In genomic region chr17:45318561-45319230, GRCh38 we compare ENCODE assay signal across 10 cellular contexts. TPM values are rescaled to one million over a fixed set of nuclear protein-coding genes. Genes with fewer than 3 reads are reported as not detected.
DNase-seq lines count a peak whose midpoint lies in the region; ATAC-seq, FAIRE-seq and TF ChIP-seq lines count a peak whose summit lies in the region.
"Had no signal": no experiment of that assay in that cellular context is flagged by ENCODE, and none has a peak within 500 bp of the region (broad histone marks: within the 10 kb centered on the region; RNA-seq: fewer than 3 reads in every experiment).

No MANE protein-coding gene starts in this region.

- H3K9me3 Mint-ChIP-seq in endodermal cell: no peaks in the 10 kb centered on the region

- DNase-seq in SK-N-SH (no peak), RWPE1 (ENCODE audit: low spot score) (peak; percentile 64), endodermal cell (peak; percentile 55), NCI-H526 (lab: John Stamatoyannopoulos, UW) (no peak), kidney (no peak)
- DNase-seq: central memory CD4-positive, alpha-beta T cell; NCI-H1417 had no signal

- no peak for TF ChIP-seq CTCF in SK-N-SH (IDR thresholded peaks at IDR 0.05)
- no peak for TF ChIP-seq CTCF in RWPE1 (conservative IDR thresholded peaks at IDR 0.05; ENCODE audit: low read depth)
- no peak for TF ChIP-seq CTCF in endodermal cell (conservative IDR thresholded peaks at IDR 0.05)
- TF ChIP-seq CTCF in kidney (IDR thresholded peaks at IDR 0.05; ENCODE audit: borderline replicate concordance, extremely low read depth, insufficient read depth): no peak

- WGBS in SK-N-SH (ENCODE audit: low lambda C conversion rate): 71% methylated on average over 7 of the region's 7 CpGs
- 94 to 95% methylated on average over 5 to 7 of the region's 7 CpGs for WGBS in endodermal cell (ENCODE audit: insufficient coverage in 1 of 2, insufficient read length in 1 of 2), 2 experiments

- ATAC-seq in SK-N-SH treated with all-trans-retinoic acid at 6 μM for 48 hours: no peak
- ATAC-seq in HG03139 (IDR thresholded peaks at IDR 0.05; ENCODE audit: unreplicated experiment): no peak

- H3K4me3 ChIP-seq in SK-N-SH (ENCODE audit: low read depth in 2 of 2, low read length in 1 of 2): no peak overlapping the region
- no peak overlapping the region for H3K4me3 ChIP-seq in endodermal cell (ENCODE audit: low read length)
- no peak overlapping the region for H3K4me3 ChIP-seq in skeletal muscle tissue (ENCODE audit: low read length in 3 of 3)
- H3K4me3 ChIP-seq in kidney (ENCODE audit: low read length in 2 of 2): no peak overlapping the region

- peaks cover 23% of the 10 kb centered on the region for H3K4me1 Mint-ChIP-seq in endodermal cell

- H3K36me3 Mint-ChIP-seq in endodermal cell (ENCODE audit: low read depth): no peaks in the 10 kb centered on the region

- no peak for TF ChIP-seq EP300 in SK-N-SH (IDR thresholded peaks at IDR 0.05; ENCODE audit: borderline replicate concordance in 1 of 2, low read depth in 1 of 2, low read length in 1 of 2)

- H3K4me2 ChIP-seq in SK-N-SH: peak overlapping the region; percentile 85

- 0 out of 2 replicates have a peak overlapping the region, but pooled peaks have one; percentile 33 for H2AFZ ChIP-seq in SK-N-SH (ENCODE audit: low read depth)

- H3K27me3 ChIP-seq in SK-N-SH (ENCODE audit: insufficient read depth) (no peaks in the 10 kb centered on the region), endodermal cell (ENCODE audit: control insufficient read depth, insufficient read depth, low read length, poor library complexity, severe bottlenecking) (no peaks in the 10 kb centered on the region), skeletal muscle tissue (ENCODE audit: control insufficient read depth in 3 of 3, insufficient read depth in 3 of 3, low read length in 3 of 3) (no peaks in the 10 kb centered on the region)

- H3K9me3 ChIP-seq in SK-N-SH (no peaks in the 10 kb centered on the region), endodermal cell (ENCODE audit: control insufficient read depth, low read length) (no peaks in the 10 kb centered on the region), skeletal muscle tissue (ENCODE audit: control insufficient read depth in 3 of 3, low read length in 3 of 3) (no peaks in the 10 kb centered on the region), kidney (ENCODE audit: control insufficient read depth in 1 of 2, low read length in 2 of 2) (no peaks in the 10 kb centered on the region)

- CTCF ChIA-PET in SK-N-SH (lab: Yijun Ruan, JAX) (interaction anchor here (1.2 to 1.7 kb wide), 4 partner anchors 25 to 75 kb away, joined by 3 to 10 read pairs (median 4); no protein-coding TSS in a partner anchor), RWPE1 (lab: Yijun Ruan, JAX) (interaction anchor here (0.5 to 2.0 kb wide), 4 partner anchors 41 to 111 kb away, joined by 3 to 8 read pairs (median 4); no protein-coding TSS in a partner anchor)

- peaks cover 29% of the 10 kb centered on the region for H3K79me2 ChIP-seq in SK-N-SH (ENCODE audit: insufficient read depth)

- peaks cover 44% of the 10 kb centered on the region for H3F3A ChIP-seq in SK-N-SH (replicated peaks; ENCODE audit: insufficient read depth)

- H3K36me3 ChIP-seq in SK-N-SH (replicated peaks in 1 of 2; ENCODE audit: control insufficient read depth in 1 of 2, insufficient read depth in 2 of 2, low read length in 1 of 2) (no peaks in the 10 kb centered on the region), endodermal cell (ENCODE audit: control insufficient read depth, insufficient read depth, low read length) (no peaks in the 10 kb centered on the region), skeletal muscle tissue (ENCODE audit: control insufficient read depth in 3 of 3, insufficient read depth in 3 of 3, low read length in 3 of 3) (no peaks in the 10 kb centered on the region), kidney (ENCODE audit: control insufficient read depth in 1 of 2, insufficient read depth in 2 of 2, low read length in 2 of 2) (no peaks in the 10 kb centered on the region)

- peaks cover 26% of the 10 kb centered on the region for H4K20me1 ChIP-seq in SK-N-SH (ENCODE audit: insufficient read depth)

- H3K4me3 Mint-ChIP-seq in endodermal cell: no peak overlapping the region

- H3K9ac ChIP-seq in SK-N-SH (peak overlapping the region; percentile 65), endodermal cell (ENCODE audit: extremely low read depth, low read length, poor library complexity, severe bottlenecking) (no peak overlapping the region), skeletal muscle tissue (ENCODE audit: low read depth in 1 of 3, low read length in 3 of 3) (no peak overlapping the region), kidney (ENCODE audit: low read length in 2 of 2) (no peak overlapping the region)

- H3K27ac ChIP-seq in SK-N-SH (ENCODE audit: low read depth in 2 of 2, low read length in 1 of 2) (peak overlapping the region; percentile 71 to 99; a peak in 3 of 4 replicates), RWPE1 (peak overlapping the region; percentile 98), endodermal cell (ENCODE audit: low read depth, low read length) (no peak overlapping the region), skeletal muscle tissue (ENCODE audit: low read depth, low read length) (peak overlapping the region; percentile 2), kidney (ENCODE audit: low read depth in 2 of 2, low read length in 2 of 2) (peak overlapping the region in 1 of 2 donors; percentile 7)

- intact Hi-C loops in kidney (cut with DNase I): no loop called here

- H3K27ac Mint-ChIP-seq in endodermal cell: no peak overlapping the region

- no peaks in the 10 kb centered on the region for H3K9me2 ChIP-seq in SK-N-SH

- no peak for FAIRE-seq in kidney (lab: Jason Lieb, UNC)

- peaks cover 28% of the 10 kb centered on the region for H3K27me3 Mint-ChIP-seq in endodermal cell (ENCODE audit: insufficient read depth)

- POLR2A ChIA-PET in SK-N-SH (lab: Yijun Ruan, JAX) (interaction anchor here (1.8 kb wide), 1 partner anchor 41 kb away, joined by 4 read pairs; no protein-coding TSS in a partner anchor), RWPE1 (lab: Yijun Ruan, JAX; ENCODE audit: low non-redundant PET) (interaction anchor here (1.1 kb wide), 1 partner anchor 53 kb away, joined by 3 read pairs; no protein-coding TSS in a partner anchor)

- peaks cover 37 to 52% of the 10 kb centered on the region in 2 experiments for H3K4me1 ChIP-seq in SK-N-SH (ENCODE audit: control insufficient read depth in 1 of 2, insufficient read depth in 2 of 2, low read depth in 1 of 2, low read length in 1 of 2)
- H3K4me1 ChIP-seq in endodermal cell (ENCODE audit: control insufficient read depth, insufficient read depth, low read length): peaks cover 3% of the 10 kb centered on the region
- peaks cover 40 to 58% (median 40%) of the 10 kb centered on the region in 3 donors for H3K4me1 ChIP-seq in skeletal muscle tissue (ENCODE audit: control insufficient read depth in 3 of 3, insufficient read depth in 3 of 3, low read length in 3 of 3)
- H3K4me1 ChIP-seq in kidney (ENCODE audit: control insufficient read depth in 1 of 2, insufficient read depth in 1 of 2, low read depth in 1 of 2, low read length in 2 of 2): peaks cover 17 to 24% of the 10 kb centered on the region in 2 donors

- TF ChIP-seq RAD21 in SK-N-SH (IDR thresholded peaks at IDR 0.05; ENCODE audit: low read length): no peak

TF ChIP-seq in SK-N-SH, 30 proteins besides CTCF, POLR2A, EP300 and RAD21 (continues in another document):
- TF ChIP-seq FOXJ3 (CRISPR knock-in tag; IDR thresholded peaks at IDR 0.05) (no peak), USF1 (IDR thresholded peaks at IDR 0.05; ENCODE audit: borderline replicate concordance, low read depth) (no peak)

TF ChIP-seq in SK-N-SH treated with all-trans-retinoic acid at 6 μM for 48 hours, 23 proteins besides CTCF, POLR2A, EP300 and RAD21 (continues in another document):
- TF ChIP-seq ZNF8 (CRISPR knock-in tag; IDR thresholded peaks at IDR 0.05) (no peak), TSHZ2 (CRISPR knock-in tag; IDR thresholded peaks at IDR 0.05) (no peak), ESRRG (CRISPR knock-in tag; IDR thresholded peaks at IDR 0.05) (no peak), ZFP30 (CRISPR knock-in tag; IDR thresholded peaks at IDR 0.05) (no peak), ZC3H10 (CRISPR knock-in tag; IDR thresholded peaks at IDR 0.05) (no peak)

RNA-seq across cellular contexts. Expression of gene MAP3K14, which starts 1.9 kb away (rescaled TPM):
- polyA plus RNA-seq in SK-N-SH (2012; rRNA removed) (11.9 and 13.7 TPM in 2 replicates), kidney (ENCODE audit: insufficient read depth, low read depth, low replicate concordance) (7.6 TPM)
- polyA plus RNA-seq in SK-N-SH (2012; cell fraction: cytosol; rRNA removed): 4.4 and 7.2 TPM in 2 replicates
- 51.1 and 59.6 TPM in 2 replicates for polyA plus RNA-seq in SK-N-SH (2012; cell fraction: nucleus; rRNA removed)
- total RNA-seq in endodermal cell (1 to 10 TPM; 4.6 to 5.5 TPM), skeletal muscle tissue (1.6 TPM), kidney (24.5 TPM)
- 5.3 TPM for polyA plus RNA-seq in endodermal cell (2013, experiment 1 of 2)
- 4.0 TPM for polyA plus RNA-seq in endodermal cell (2013, experiment 2 of 2)

RNA-seq across cellular contexts. Expression of gene SPATA32, which starts 56.8 kb away (rescaled TPM):
- 0.08 TPM in 1 of 2 replicates, not detected in the other for polyA plus RNA-seq in SK-N-SH (2012; rRNA removed)
- not detected in 2 replicates for polyA plus RNA-seq in SK-N-SH (2012; cell fraction: cytosol; rRNA removed)
- 0.10 TPM in 1 of 2 replicates, not detected in the other for polyA plus RNA-seq in SK-N-SH (2012; cell fraction: nucleus; rRNA removed)
- total RNA-seq in endodermal cell: under 1 TPM in 1 of 2 donors, not detected in 1; 0.18 TPM
- polyA plus RNA-seq in endodermal cell (2013, experiment 1 of 2): not detected
- polyA plus RNA-seq in endodermal cell (2013, experiment 2 of 2): not detected
- not detected for total RNA-seq in skeletal muscle tissue
- not detected for total RNA-seq in kidney
- polyA plus RNA-seq in kidney (ENCODE audit: insufficient read depth, low read depth, low replicate concordance): not detected

Comparison
In these comparisons a context has a peak if more than half of its experiments do, and no peak if none do; other contexts are left out.
1. DNase-seq: peak in RWPE1 (single experiment) and endodermal cell (single experiment); none in SK-N-SH (single experiment), NCI-H526 (0 of 2) and kidney (single experiment).